Comparison of ENCODE assay signal across 23 cellular contexts in the genomic region with DNA sequence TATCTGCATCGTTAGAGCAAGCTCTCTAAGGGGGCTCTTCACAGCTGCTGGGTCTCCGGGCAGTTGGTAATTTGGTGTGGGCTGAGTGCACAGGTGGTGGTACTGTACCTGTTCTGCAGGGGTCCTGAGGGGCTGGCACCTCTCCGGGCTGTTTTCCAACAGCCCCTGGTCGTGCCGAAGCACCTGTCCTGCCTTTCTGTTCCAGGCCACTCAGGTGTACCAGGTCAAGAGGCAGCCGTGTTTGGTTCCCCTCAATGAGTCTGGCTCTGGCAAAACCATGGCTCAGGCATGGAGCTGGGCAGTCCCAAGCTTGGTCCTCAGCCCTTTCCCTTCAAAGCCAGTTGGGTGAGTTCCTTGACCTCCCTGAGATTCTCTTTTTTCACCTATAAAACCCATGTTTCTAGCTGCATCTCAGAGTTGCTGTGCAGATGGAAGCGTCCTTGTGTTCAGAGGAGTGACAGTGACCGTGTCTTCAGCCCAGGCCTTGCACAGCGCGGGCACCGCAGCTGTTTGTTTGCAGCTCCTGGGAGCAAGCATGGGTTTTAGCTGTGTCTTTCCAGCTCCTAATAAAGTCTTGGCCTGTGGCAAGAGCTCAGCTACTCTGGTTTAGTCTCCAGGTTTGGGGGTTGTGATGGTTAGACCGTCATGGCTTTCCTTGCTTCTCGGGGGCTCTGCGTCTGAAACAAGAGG.
"Had no signal": no experiment of that assay in that cellular context is flagged by ENCODE, and none has a peak within 500 bp of the region (broad histone marks: within the 10 kb centered on the region; RNA-seq: fewer than 3 reads in every experiment).

No MANE protein-coding gene starts in this region.

- H3K27me3 Mint-ChIP-seq: activated B cell treated with CpG ODN at 0.5 μM for 24 hours; activated CD4-positive, alpha-beta memory T cell treated with anti-CD3 and anti-CD28 coated beads for 36 hours had no signal

- H2AFZ ChIP-seq: parathyroid adenoma had no signal

- H3K9ac ChIP-seq: parathyroid adenoma had no signal

- H3K4me1 ChIP-seq: breast epithelium, gastrocnemius medialis, parathyroid adenoma, uterus had no signal

- H3K27me3 ChIP-seq: breast epithelium, gastrocnemius medialis, heart left ventricle, tibial nerve, uterus had no signal

- H3K36me3 Mint-ChIP-seq: activated CD4-positive, alpha-beta memory T cell treated with anti-CD3 and anti-CD28 coated beads for 36 hours; immature natural killer cell; T-cell had no signal

- H3K27ac Mint-ChIP-seq: activated B cell treated with CpG ODN at 0.5 μM for 24 hours; activated CD4-positive, alpha-beta memory T cell treated with anti-CD3 and anti-CD28 coated beads for 36 hours; activated naive CD4-positive, alpha-beta T cell treated with anti-CD3 and anti-CD28 coated beads for 36 hours; immature natural killer cell; naive B cell; T-cell had no signal

- H3K9me3 ChIP-seq: gastrocnemius medialis had no signal

- DNase-seq: activated B cell treated with CpG ODN at 0.5 μM for 24 hours; activated CD4-positive, alpha-beta memory T cell treated with anti-CD3 and anti-CD28 coated beads for 36 hours; activated CD4-positive, alpha-beta T cell treated with anti-CD3 and anti-CD28 coated beads for 4 hours; activated naive CD4-positive, alpha-beta T cell treated with anti-CD3 and anti-CD28 coated beads for 36 hours; activated T-cell treated with anti-CD3 and anti-CD28 coated beads for 4 hours; cerebellar nuclear complex; effector CD4-positive, alpha-beta T cell; gastrocnemius medialis; immature natural killer cell; mesenchymal stem cell; mucosa of descending colon; naive B cell; stimulated activated CD4-positive, alpha-beta T cell treated with anti-CD3 and anti-CD28 coated beads, Interleukin-12 subunit alpha, Interleukin-12 subunit beta, amount 100 ng/mL, for 4 hours; stimulated activated CD4-positive, alpha-beta T cell treated with anti-CD3 and anti-CD28 coated beads, Interleukin-1b, Interleukin-23, amount 100 ng/mL, for 48 hours; stimulated activated CD8-positive, alpha-beta memory T cell treated with anti-CD3 and anti-CD28 coated beads, Interleukin-4, amount 100 ng/mL, for 48 hours; stimulated activated naive CD4-positive, alpha-beta T cell; substantia nigra; T-cell; uterus had no signal

- H3K4me1 Mint-ChIP-seq: activated B cell treated with CpG ODN at 0.5 μM for 24 hours, immature natural killer cell, naive B cell, T-cell had no signal

- H3K27ac ChIP-seq: gastrocnemius medialis, heart left ventricle, parathyroid adenoma, tibial nerve, uterus had no signal

- H3K36me3 ChIP-seq: breast epithelium, gastrocnemius medialis, heart left ventricle, tibial nerve, uterus had no signal

- H3K4me3 Mint-ChIP-seq: activated B cell treated with CpG ODN at 0.5 μM for 24 hours; activated CD4-positive, alpha-beta memory T cell treated with anti-CD3 and anti-CD28 coated beads for 36 hours; activated naive CD4-positive, alpha-beta T cell treated with anti-CD3 and anti-CD28 coated beads for 36 hours; immature natural killer cell; T-cell had no signal

- H3K4me3 ChIP-seq: breast epithelium, gastrocnemius medialis, heart left ventricle, mucosa of descending colon, tibial nerve, uterus had no signal

- H3K79me2 ChIP-seq: parathyroid adenoma had no signal
